Comparison of ENCODE assay signal across 8 cellular contexts in genomic region chr6:125904871-125905270, GRCh38. TPM values are rescaled to one million over a fixed set of nuclear protein-coding genes. Genes with fewer than 3 reads are reported as not detected.
DNase-seq lines count a peak whose midpoint lies in the region; ATAC-seq lines count a peak whose summit lies in the region.

No MANE protein-coding gene starts in this region.

- no peak overlapping the region for H2BK120ac ChIP-seq in mesenchymal stem cell (ENCODE audit: low read depth, low read length)

- no peak overlapping the region for H3K4ac ChIP-seq in mesenchymal stem cell (ENCODE audit: low read depth in 1 of 2, low read length in 2 of 2)

- no peak overlapping the region for H3K4me3 ChIP-seq in mesenchymal stem cell (ENCODE audit: insufficient read depth in 1 of 2, low read depth in 1 of 2, low read length in 2 of 2)

- intact Hi-C loops in posterior cingulate gyrus (cut with DNase I): no loop called here

- DNase-seq in activated CD4-positive, alpha-beta T cell treated with anti-CD3 and anti-CD28 coated beads, Interleukin-2, amount 10 ng/mL, durations not matched to agents 7 days and 5 days: peak; percentile 44
- peak; percentile 68 for DNase-seq in mesenchymal stem cell
- no peak for DNase-seq in SIG-M5 (lab: John Stamatoyannopoulos, UW)
- DNase-seq in posterior cingulate gyrus: no peak
- DNase-seq in OCI-M2 (lab: John Stamatoyannopoulos, UW; ENCODE audit: unreplicated experiment): no peak
- no peak for DNase-seq in Kasumi-1 (lab: John Stamatoyannopoulos, UW)

- no peak overlapping the region for H2BK5ac ChIP-seq in mesenchymal stem cell (ENCODE audit: low read depth, low read length, poor library complexity, severe bottlenecking)

- H3K27ac Mint-ChIP-seq in activated CD4-positive, alpha-beta T cell treated with anti-CD3 and anti-CD28 coated beads, Interleukin-2, amount 10 ng/mL, durations not matched to agents 7 days and 5 days: no peak overlapping the region

- H3K36me3 ChIP-seq in mesenchymal stem cell (ENCODE audit: control insufficient read depth in 1 of 2, insufficient read depth in 2 of 2, low read depth in 1 of 2, low read length in 2 of 2): peaks cover 2 to 51% of the 10 kb centered on the region in 2 experiments

- H3K9me3 Mint-ChIP-seq in activated CD4-positive, alpha-beta T cell treated with anti-CD3 and anti-CD28 coated beads, Interleukin-2, amount 10 ng/mL, durations not matched to agents 7 days and 5 days: no peaks in the 10 kb centered on the region

- H2AK5ac ChIP-seq in mesenchymal stem cell (ENCODE audit: low read length, severe bottlenecking): no peak overlapping the region

- POLR2A ChIA-PET in activated CD4-positive, alpha-beta T cell treated with anti-CD3 and anti-CD28 coated beads, Interleukin-2, amount 10 ng/mL, durations not matched to agents 7 days and 5 days (lab: Charles Lee): interaction anchor here (0.6 kb wide), 1 partner anchor 17 kb away, joined by 4 read pairs; no protein-coding TSS in a partner anchor

- no peak overlapping the region for H3K27ac ChIP-seq in mesenchymal stem cell (ENCODE audit: low read length, poor library complexity, severe bottlenecking)

- H3K9me3 ChIP-seq in mesenchymal stem cell (ENCODE audit: control insufficient read depth, low read length): no peaks in the 10 kb centered on the region

- no peaks in the 10 kb centered on the region for H3K27me3 Mint-ChIP-seq in activated CD4-positive, alpha-beta T cell treated with anti-CD3 and anti-CD28 coated beads, Interleukin-2, amount 10 ng/mL, durations not matched to agents 7 days and 5 days

- no peak overlapping the region for H3K23ac ChIP-seq in mesenchymal stem cell (ENCODE audit: low read length in 2 of 2)

- CTCF ChIA-PET in activated CD4-positive, alpha-beta T cell treated with anti-CD3 and anti-CD28 coated beads, Interleukin-2, amount 10 ng/mL, durations not matched to agents 7 days and 5 days (lab: Charles Lee): interaction anchor here (0.6 to 2.5 kb wide), 11 partner anchors 10 to 243 kb away, joined by 3 to 9 read pairs (median 4); partner anchors contain the start of genes HINT3 and NCOA7

- H3K14ac ChIP-seq in mesenchymal stem cell (ENCODE audit: low read length in 2 of 2): no peak overlapping the region

- no peak overlapping the region for H2AFZ ChIP-seq in mesenchymal stem cell (ENCODE audit: low read depth, low read length)

- H3K4me2 ChIP-seq in mesenchymal stem cell (ENCODE audit: low read length, poor library complexity, severe bottlenecking): no peak overlapping the region

- no peak overlapping the region for H2BK15ac ChIP-seq in mesenchymal stem cell (ENCODE audit: low read depth, poor library complexity, severe bottlenecking)

- no peak overlapping the region for H3K4me3 Mint-ChIP-seq in activated CD4-positive, alpha-beta T cell treated with anti-CD3 and anti-CD28 coated beads, Interleukin-2, amount 10 ng/mL, durations not matched to agents 7 days and 5 days

- H3K4me1 Mint-ChIP-seq in activated CD4-positive, alpha-beta T cell treated with anti-CD3 and anti-CD28 coated beads, Interleukin-2, amount 10 ng/mL, durations not matched to agents 7 days and 5 days: peaks cover 23% of the 10 kb centered on the region

- H3K27me3 ChIP-seq in mesenchymal stem cell (ENCODE audit: control insufficient read depth in 1 of 2, insufficient read depth in 1 of 2, low read length in 2 of 2): no peaks in the 10 kb centered on the region

- ATAC-seq in GM18867 (IDR thresholded peaks at IDR 0.05; ENCODE audit: unreplicated experiment) (peak; percentile 84), HG03045 (IDR thresholded peaks at IDR 0.05; ENCODE audit: unreplicated experiment) (peak; percentile 84)

- peaks cover 2% of the 10 kb centered on the region for H3K79me1 ChIP-seq in mesenchymal stem cell (replicated peaks; ENCODE audit: low read length, poor library complexity, severe bottlenecking)

- H4K8ac ChIP-seq in mesenchymal stem cell (ENCODE audit: low read length): no peak overlapping the region

- WGBS in mesenchymal stem cell: 74% methylated on average over 3 of the region's 3 CpGs

- H2BK12ac ChIP-seq in mesenchymal stem cell (ENCODE audit: low read length in 2 of 2): no peak overlapping the region

- H3K36me3 Mint-ChIP-seq in activated CD4-positive, alpha-beta T cell treated with anti-CD3 and anti-CD28 coated beads, Interleukin-2, amount 10 ng/mL, durations not matched to agents 7 days and 5 days (ENCODE audit: low read depth): peaks cover 22% of the 10 kb centered on the region

- H3K4me1 ChIP-seq in mesenchymal stem cell (ENCODE audit: control insufficient read depth, insufficient read depth, low read depth, low read length): peaks cover 3% of the 10 kb centered on the region

- no peak overlapping the region for H4K91ac ChIP-seq in mesenchymal stem cell (ENCODE audit: low read length)

- no peak overlapping the region for H3K18ac ChIP-seq in mesenchymal stem cell (ENCODE audit: low read depth in 1 of 2, low read length in 2 of 2)

- no peak overlapping the region for H3K9ac ChIP-seq in mesenchymal stem cell (ENCODE audit: low read length)

RNA-seq across cellular contexts. Expression of gene HINT3, which starts 51.7 kb away (rescaled TPM):
- total RNA-seq in activated CD4-positive, alpha-beta T cell treated with anti-CD3 and anti-CD28 coated beads, Interleukin-2, amount 10 ng/mL, durations not matched to agents 7 days and 5 days: 1 to 10 TPM; 7.5 to 8.3 TPM
- polyA plus RNA-seq in mesenchymal stem cell (2013, experiment 1 of 2): 11.7 TPM
- polyA plus RNA-seq in mesenchymal stem cell (2013, experiment 2 of 2): 11.6 TPM

Comparison
In these comparisons a context has a peak if more than half of its experiments do, and no peak if none do; other contexts are left out.
1. DNase-seq: peak in activated CD4-positive, alpha-beta T cell treated with anti-CD3 and anti-CD28 coated beads, Interleukin-2, amount 10 ng/mL, durations not matched to agents 7 days and 5 days (single experiment) and mesenchymal stem cell (single experiment); none in SIG-M5 (single experiment), posterior cingulate gyrus (0 of 10), OCI-M2 (single experiment) and Kasumi-1 (0 of 2).